11 cellular contexts compared by ENCODE assay signal in the genomic region with DNA sequence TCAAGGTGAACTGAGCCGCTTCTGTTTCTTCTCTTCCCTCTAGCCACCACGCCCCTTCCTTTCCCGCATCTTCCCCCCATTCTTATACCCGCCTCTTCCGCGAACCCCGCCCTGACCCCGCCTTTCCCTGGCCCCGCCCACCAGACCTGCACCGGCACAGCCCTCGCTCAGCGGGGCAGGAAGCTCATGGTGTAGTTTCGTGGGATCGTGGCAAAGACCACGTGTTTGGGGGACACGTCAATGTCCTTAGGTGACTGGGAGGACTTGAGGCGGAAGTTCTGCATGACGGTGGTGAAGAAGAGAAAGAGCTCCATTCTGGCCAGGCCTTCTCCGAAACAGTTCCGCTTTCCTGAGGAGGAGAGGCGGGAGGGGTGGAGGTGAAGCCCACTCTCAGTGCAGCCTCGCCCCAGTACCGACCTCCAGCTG. TPM values are rescaled to one million over a fixed set of nuclear protein-coding genes. Genes with fewer than 3 reads are reported as not detected.
DNase-seq lines count a peak whose midpoint lies in the region; ATAC-seq and TF ChIP-seq lines count a peak whose summit lies in the region.
"Not testable (repeated sequence)": the region's sequence is repeated elsewhere in the genome, so short reads cannot be mapped to it uniquely, and the experiment has no call there.
"Had no signal": no experiment of that assay in that cellular context is flagged by ENCODE, and none has a peak within 500 bp of the region (broad histone marks: within the 10 kb centered on the region; RNA-seq: fewer than 3 reads in every experiment).

No MANE protein-coding gene starts in this region.

- H3K4me3 ChIP-seq in esophagus squamous epithelium = peak overlapping the region in 1 of 4 donors; percentile 29
- not testable (repeated sequence) for H3K4me3 ChIP-seq in mesendoderm (ENCODE audit: low read length)

- H3K23ac ChIP-seq in mesendoderm (ENCODE audit: low read length) = not testable (repeated sequence)

- TF ChIP-seq POLR2A in esophagus squamous epithelium (IDR thresholded peaks at IDR 0.05) = not testable (repeated sequence)

- not testable (repeated sequence) for H2BK5ac ChIP-seq in mesendoderm (ENCODE audit: low read length)

- not testable (repeated sequence) for H3K56ac ChIP-seq in mesendoderm (ENCODE audit: low read length)

- not testable (repeated sequence) for H3K9ac ChIP-seq in mesendoderm (ENCODE audit: low read length)

- TF ChIP-seq CTCF in GM13976 (IDR thresholded peaks at IDR 0.05; ENCODE audit: borderline replicate concordance, control extremely low read depth, extremely low read depth, insufficient read depth, missing control alignments); esophagus squamous epithelium (IDR thresholded peaks at IDR 0.05): not testable (repeated sequence)

- not testable (repeated sequence) for H2AK5ac ChIP-seq in mesendoderm (ENCODE audit: low read length)

- not testable (repeated sequence) for H3K27ac ChIP-seq in esophagus squamous epithelium; mesendoderm (ENCODE audit: low read depth, low read length)

- intact Hi-C loops in activated CD4-positive, alpha-beta T cell treated with anti-CD3 and anti-CD28 coated beads for 36 hours (cut with DNase I, micrococcal nuclease) = loop anchor here (1.0 to 5.0 kb wide), 3 partner anchors 32 to 185 kb away; partner anchors contain the start of gene NUMBL (in 1 of the 2)
- intact Hi-C loops in esophagus squamous epithelium (cut with DNase I) = not testable (repeated sequence)

- peak; percentile 99 for ATAC-seq in activated CD4-positive, alpha-beta T cell treated with anti-CD3 and anti-CD28 coated beads for 36 hours

- H4K5ac ChIP-seq in mesendoderm (ENCODE audit: low read length) = not testable (repeated sequence)

- in situ Hi-C loops in GM13976 (cut with MboI; ENCODE audit: low sequenced_read_pairs, unreplicated experiment) = not testable (repeated sequence)

- H3K4ac ChIP-seq in mesendoderm (ENCODE audit: low read depth, low read length) = not testable (repeated sequence)

- not testable (repeated sequence) for H4K8ac ChIP-seq in mesendoderm (ENCODE audit: low read depth, low read length)

- not testable (repeated sequence) for H3K4me1 ChIP-seq in esophagus squamous epithelium; mesendoderm (ENCODE audit: control insufficient read depth, low read depth, low read length)

- 6 to 7% methylated on average over 10 to 12 of the region's 23 CpGs for WGBS in esophagus squamous epithelium, 2 donors
- no CpG with 5 or more reads among the region's 23 CpGs for WGBS in mesendoderm (ENCODE audit: extremely low coverage, insufficient coverage, low lambda C conversion rate)

- H3K18ac ChIP-seq in mesendoderm (ENCODE audit: low read length) = not testable (repeated sequence)

- not testable (repeated sequence) for H3K36me3 ChIP-seq in esophagus squamous epithelium; mesendoderm (ENCODE audit: control insufficient read depth, insufficient read depth, low read length)

- CTCF ChIA-PET in activated CD4-positive, alpha-beta T cell treated with anti-CD3 and anti-CD28 coated beads for 36 hours (lab: Charles Lee) = interaction anchor here (0.7 to 1.0 kb wide), 2 partner anchors 76 to 269 kb away, joined by 3 read pairs; no protein-coding TSS in a partner anchor

- H3K36me3 Mint-ChIP-seq in activated CD4-positive, alpha-beta T cell treated with anti-CD3 and anti-CD28 coated beads for 36 hours (ENCODE audit: low read depth) = not testable (repeated sequence)

- not testable (repeated sequence) for H3K79me2 ChIP-seq in mesendoderm (ENCODE audit: control insufficient read depth, insufficient read depth, low read length)

- not testable (repeated sequence) for H3K4me1 Mint-ChIP-seq in activated CD4-positive, alpha-beta T cell treated with anti-CD3 and anti-CD28 coated beads for 36 hours

- H2BK120ac ChIP-seq in mesendoderm (ENCODE audit: low read depth, low read length) = not testable (repeated sequence)

- peak overlapping the region; percentile 55 for H3K4me3 Mint-ChIP-seq in activated CD4-positive, alpha-beta T cell treated with anti-CD3 and anti-CD28 coated beads for 36 hours

- peaks cover 31% of the 10 kb centered on the region for H3K27me3 Mint-ChIP-seq in activated CD4-positive, alpha-beta T cell treated with anti-CD3 and anti-CD28 coated beads for 36 hours

- not testable (repeated sequence) for H3K9me3 Mint-ChIP-seq in activated CD4-positive, alpha-beta T cell treated with anti-CD3 and anti-CD28 coated beads for 36 hours (ENCODE audit: low read depth)

- POLR2A ChIA-PET in activated CD4-positive, alpha-beta T cell treated with anti-CD3 and anti-CD28 coated beads for 36 hours (lab: Charles Lee) = not testable (repeated sequence)

- H3K79me1 ChIP-seq in mesendoderm (ENCODE audit: low read length) = not testable (repeated sequence)

- DNase-seq in GM13976 (ENCODE audit: low spot score) (peak; percentile 57), NOMO-1 treated with dmso at 0.1 percent for 144 hours (lab: John Stamatoyannopoulos, UW; ENCODE audit: unreplicated experiment) (peak; percentile 54), esophagus squamous epithelium (lab: John Stamatoyannopoulos, UW) (peak; percentile 20), mesendoderm (peak; percentile 40), ureter (ENCODE audit: low spot score) (peak; percentile 85)
- DNase-seq in activated CD4-positive, alpha-beta T cell treated with anti-CD3 and anti-CD28 coated beads for 36 hours = peak; percentile 96
- peak; percentile 89 for DNase-seq in activated effector memory CD4-positive, alpha-beta T cell treated with anti-CD3 and anti-CD28 coated beads, Interleukin-2, amount 50 U/mL, for 16 hours
- peak; percentile 45 to 76 (median 49) for DNase-seq in stimulated activated CD4-positive, alpha-beta T cell treated with anti-CD3 and anti-CD28 coated beads, TNF-alpha, amount 100 ng/mL, for 1 hour (ENCODE audit: low read depth in 3 of 3, low spot score in 1 of 3)

- not testable (repeated sequence) for H2BK15ac ChIP-seq in mesendoderm (replicated peaks; ENCODE audit: low read depth)

- peaks cover 0 to 40% (median 0%) of the 10 kb centered on the region in 4 donors for H3K27me3 ChIP-seq in esophagus squamous epithelium
- H3K27me3 ChIP-seq in mesendoderm (ENCODE audit: insufficient read depth, low read length, poor library complexity) = not testable (repeated sequence)

- H3K27ac Mint-ChIP-seq in activated CD4-positive, alpha-beta T cell treated with anti-CD3 and anti-CD28 coated beads for 36 hours = peak overlapping the region; percentile 72

- H3K9me3 ChIP-seq in esophagus squamous epithelium = not testable (repeated sequence)

- not testable (repeated sequence) for H3K4me2 ChIP-seq in mesendoderm (ENCODE audit: low read length)

RNA-seq across cellular contexts. Expression of gene CYP2A7, which starts 6.5 kb away (rescaled TPM):
- not detected for total RNA-seq in activated CD4-positive, alpha-beta T cell treated with anti-CD3 and anti-CD28 coated beads for 36 hours
- total RNA-seq in esophagus squamous epithelium (not detected), ureter (not detected)
- polyA plus RNA-seq in mesendoderm (2013, experiment 1 of 2) = 0.04 TPM
- not detected for polyA plus RNA-seq in mesendoderm (2013, experiment 2 of 2)
- total RNA-seq: NCI-H460; pulmonary artery endothelial cell; T-helper 2 cell treated with Interferon-gamma antibody and Interleukin-4, amounts not matched to agents 100 ng/mL and 5 ng/mL, for 36 hours had no signal

RNA-seq across cellular contexts. Expression of gene CYP2A6, which starts 25.3 kb away (rescaled TPM):
- total RNA-seq in activated CD4-positive, alpha-beta T cell treated with anti-CD3 and anti-CD28 coated beads for 36 hours = not detected
- total RNA-seq in esophagus squamous epithelium = not detected
- polyA plus RNA-seq in mesendoderm (2013, experiment 1 of 2) = 0.03 TPM
- 0.07 TPM for polyA plus RNA-seq in mesendoderm (2013, experiment 2 of 2)
- not detected for total RNA-seq in ureter
- total RNA-seq: NCI-H460; pulmonary artery endothelial cell; T-helper 2 cell treated with Interferon-gamma antibody and Interleukin-4, amounts not matched to agents 100 ng/mL and 5 ng/mL, for 36 hours had no signal

Comparison
In these comparisons a context has a peak if more than half of its experiments do, and no peak if none do; other contexts are left out.
1. DNase-seq: peak in every context shown above with its lines; median percentile 96 in activated CD4-positive, alpha-beta T cell treated with anti-CD3 and anti-CD28 coated beads for 36 hours; 89 in activated effector memory CD4-positive, alpha-beta T cell treated with anti-CD3 and anti-CD28 coated beads, Interleukin-2, amount 50 U/mL, for 16 hours; 85 in ureter; 57 in GM13976; 54 in NOMO-1 treated with dmso at 0.1 percent for 144 hours; 49 in stimulated activated CD4-positive, alpha-beta T cell treated with anti-CD3 and anti-CD28 coated beads, TNF-alpha, amount 100 ng/mL, for 1 hour; 40 in mesendoderm; 20 in esophagus squamous epithelium.